Comparison of ENCODE assay signal across 19 cellular contexts in genomic region chr1:205525495-205526285, GRCh38.
"Had no signal": no experiment of that assay in that cellular context is flagged by ENCODE, and none has a peak within 500 bp of the region (broad histone marks: within the 10 kb centered on the region; RNA-seq: fewer than 3 reads in every experiment).

No MANE protein-coding gene starts in this region.

- H3K9me3 Mint-ChIP-seq: naive B cell, nephron had no signal

- H3K36me3 Mint-ChIP-seq: naive B cell had no signal

- H3K36me3 ChIP-seq: cardiac muscle cell, colonic mucosa, pancreas, prostate gland had no signal

- H3K4me3 Mint-ChIP-seq: naive B cell, nephron had no signal

- ATAC-seq: pancreas, sciatic nerve had no signal

- H3K4me3 ChIP-seq: cardiac muscle cell, colonic mucosa, pancreas, prostate gland, spleen, stomach had no signal

- H3K27ac Mint-ChIP-seq: nephron had no signal

- H3K27ac ChIP-seq: cardiac muscle cell, colonic mucosa, pancreas, prostate gland, spleen, stomach had no signal

- H3K9me3 ChIP-seq: colonic mucosa, pancreas, prostate gland, spleen, stomach had no signal

- H3K4me1 ChIP-seq: pancreas, prostate gland had no signal

- H3K27me3 ChIP-seq: cardiac muscle cell, colonic mucosa, pancreas, spleen had no signal

- DNase-seq: colonic mucosa; dermis blood vessel endothelial cell; foreskin melanocyte; islet precursor cell; mesendoderm; naive B cell; nucleus accumbens; spleen; stimulated activated CD4-positive, alpha-beta T cell treated with anti-CD3 and anti-CD28 coated beads, Interleukin-15, amount 100 ng/mL, for 24 hours; stimulated activated CD4-positive, alpha-beta T cell treated with anti-CD3 and anti-CD28 coated beads, Interleukin-1b, Interleukin-23, amount 100 ng/mL, for 48 hours; stimulated activated CD4-positive, alpha-beta T cell treated with anti-CD3 and anti-CD28 coated beads, Interleukin-4, amount 100 ng/mL, for 4 hours; stimulated activated naive CD4-positive, alpha-beta T cell; stomach; trophoblast cell had no signal
